Comparison of ENCODE assay signal across 1 cellular context in the genomic region with DNA sequence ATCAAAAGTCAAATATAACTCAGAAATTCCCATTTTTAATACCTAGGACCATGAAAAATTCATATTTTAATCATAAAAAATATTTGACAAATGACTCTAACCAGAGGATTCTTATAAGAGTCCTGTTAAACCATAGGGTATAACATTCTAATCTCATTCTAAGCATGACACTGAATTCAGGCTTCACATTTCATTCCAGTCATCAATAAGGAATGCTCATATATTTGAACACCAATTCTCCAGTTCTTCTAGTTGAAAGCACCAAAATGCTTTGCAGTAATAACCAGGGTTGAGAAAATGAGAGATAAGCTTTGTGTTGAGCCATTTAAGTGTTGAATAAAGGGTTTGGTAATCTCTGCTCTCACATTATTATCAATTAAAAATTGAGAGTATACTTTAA.
TF ChIP-seq lines count a peak whose summit lies in the region.

No MANE protein-coding gene starts in this region.

TF ChIP-seq in GM23338, 12 proteins besides CTCF, POLR2A, EP300 and RAD21 (continued from another document):
- TF ChIP-seq, protein P1, sequence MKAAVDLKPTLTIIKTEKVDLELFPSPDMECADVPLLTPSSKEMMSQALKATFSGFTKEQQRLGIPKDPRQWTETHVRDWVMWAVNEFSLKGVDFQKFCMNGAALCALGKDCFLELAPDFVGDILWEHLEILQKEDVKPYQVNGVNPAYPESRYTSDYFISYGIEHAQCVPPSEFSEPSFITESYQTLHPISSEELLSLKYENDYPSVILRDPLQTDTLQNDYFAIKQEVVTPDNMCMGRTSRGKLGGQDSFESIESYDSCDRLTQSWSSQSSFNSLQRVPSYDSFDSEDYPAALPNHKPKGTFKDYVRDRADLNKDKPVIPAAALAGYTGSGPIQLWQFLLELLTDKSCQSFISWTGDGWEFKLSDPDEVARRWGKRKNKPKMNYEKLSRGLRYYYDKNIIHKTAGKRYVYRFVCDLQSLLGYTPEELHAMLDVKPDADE (IDR thresholded peaks at IDR 0.05): no peak
